In the genomic region with DNA sequence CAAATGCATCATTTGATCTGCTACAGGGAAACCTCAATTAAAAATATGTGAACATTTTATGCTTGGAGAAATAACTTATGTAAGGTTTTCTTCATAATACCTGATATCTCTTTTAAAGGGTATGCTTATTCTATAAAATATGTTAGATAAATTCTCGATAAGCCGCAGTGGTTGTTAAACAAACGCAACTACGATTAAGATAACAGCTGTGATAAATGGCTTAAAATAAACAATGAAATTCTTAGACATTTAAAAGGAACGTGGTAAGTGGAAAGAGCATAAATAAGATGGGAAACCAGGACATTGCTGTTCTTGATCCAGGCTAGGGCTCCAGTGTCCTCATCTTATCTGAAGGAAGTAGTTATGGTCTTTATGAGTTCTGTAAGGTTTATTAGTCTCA, we compare ENCODE assay signal across 16 cellular contexts.
"Had no signal": no experiment of that assay in that cellular context is flagged by ENCODE, and none has a peak within 500 bp of the region (broad histone marks: within the 10 kb centered on the region; RNA-seq: fewer than 3 reads in every experiment).

No MANE protein-coding gene starts in this region.

- H2AFZ ChIP-seq: neural progenitor cell had no signal

- ATAC-seq: stimulated activated memory B cell treated with anti-CD40 and anti-IgM and Interleukin-4, amounts not matched to agents 10 μg/mL and 1 μg/mL and 100 μg/mL, for 72 hours had no signal

- H3K9me3 ChIP-seq: right atrium auricular region had no signal

- H3K4me2 ChIP-seq: neural progenitor cell had no signal

- H3K4me1 ChIP-seq: right atrium auricular region had no signal

- H3K9ac ChIP-seq: neural progenitor cell had no signal

- DNase-seq: activated CD4-positive, alpha-beta T cell treated with anti-CD3 and anti-CD28 coated beads for 48 hours; activated CD8-positive, alpha-beta memory T cell treated with anti-CD3 and anti-CD28 coated beads for 24 hours; activated naive CD4-positive, alpha-beta T cell treated with anti-CD3 and anti-CD28 coated beads, Interleukin-2, amount 10 ng/mL, durations not matched to agents 7 days and 5 days; caudate nucleus; effector CD4-positive, alpha-beta T cell; hypothalamus; posterior cingulate gyrus; stimulated activated CD4-positive, alpha-beta T cell treated with anti-CD3 and anti-CD28 coated beads, Interleukin-1b, Interleukin-23, amount 100 ng/mL, for 48 hours; substantia nigra; T-helper 1 cell; WERI-Rb-1 had no signal

- FAIRE-seq: endothelial cell of umbilical vein had no signal

- H3K4me3 ChIP-seq: coronary artery, neural progenitor cell, right atrium auricular region had no signal

- H3K36me3 ChIP-seq: neural progenitor cell, right atrium auricular region, WERI-Rb-1 had no signal

- H3K27me3 ChIP-seq: neural progenitor cell, right atrium auricular region had no signal

- H3K27ac ChIP-seq: coronary artery, neural progenitor cell, right atrium auricular region, WERI-Rb-1 had no signal
